ENCODE assay signal across 14 cellular contexts in the genomic region with DNA sequence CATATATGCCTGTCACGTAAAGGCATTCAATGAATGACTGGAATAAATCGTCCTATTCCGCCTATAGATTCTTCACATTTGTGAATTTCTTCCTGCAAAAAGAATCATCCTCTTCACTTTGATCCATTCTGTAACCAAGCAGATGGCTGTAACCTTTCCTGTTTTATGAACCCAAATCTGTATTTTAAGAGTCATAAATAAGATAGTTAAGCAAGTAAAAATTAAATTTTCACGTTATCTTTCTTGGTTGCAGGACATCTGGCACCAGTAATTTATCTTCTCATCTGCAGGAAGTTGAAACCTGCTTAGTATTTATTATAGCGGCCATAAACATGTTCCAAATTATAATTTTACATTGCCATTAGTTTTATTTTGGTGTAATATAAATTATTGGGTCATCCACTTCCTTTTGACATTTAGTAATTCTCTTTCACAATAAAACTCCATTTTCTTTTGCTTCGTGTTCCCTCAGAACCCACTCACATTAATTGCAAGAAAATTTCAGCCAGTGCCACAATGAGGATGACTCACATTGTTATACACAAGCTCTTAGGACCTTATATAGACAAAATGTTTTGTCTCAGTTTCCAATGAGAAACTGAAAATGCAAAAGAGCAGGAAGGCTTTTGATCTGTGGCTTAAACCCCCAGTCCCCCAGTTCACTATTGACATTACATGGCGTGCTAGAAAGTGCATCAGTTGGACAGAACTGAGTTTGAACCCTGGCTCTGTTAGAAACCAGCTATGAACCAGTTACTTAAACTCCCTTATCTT. TPM values are rescaled to one million over a fixed set of nuclear protein-coding genes. Genes with fewer than 3 reads are reported as not detected.
DNase-seq lines count a peak whose midpoint lies in the region; ATAC-seq, FAIRE-seq and TF ChIP-seq lines count a peak whose summit lies in the region.
"Had no signal": no experiment of that assay in that cellular context is flagged by ENCODE, and none has a peak within 500 bp of the region (broad histone marks: within the 10 kb centered on the region; RNA-seq: fewer than 3 reads in every experiment).

No MANE protein-coding gene starts in this region.

- peak overlapping the region; percentile 36; the same call in 1 of the 2 replicates for H3K27ac ChIP-seq in SK-N-MC
- H3K27ac ChIP-seq: ascending aorta, HL-60 had no signal

- no peaks in the 10 kb centered on the region for H3K9me3 ChIP-seq in SK-N-MC (ENCODE audit: low read depth, low read length)
- H3K9me3 ChIP-seq: ascending aorta had no signal

- FAIRE-seq in GM12892 (lab: Jason Lieb, UNC): peak; percentile 27

- peak; percentile 54 for DNase-seq in AG08395 (ENCODE audit: low spot score)
- no peak for DNase-seq in GM12892 (ENCODE audit: insufficient read length)
- DNase-seq in SK-N-MC (ENCODE audit: low read depth, low spot score): no peak
- peak; percentile 6 to 7 for DNase-seq in erythroblast (lab: John Stamatoyannopoulos, UW)
- no peak for DNase-seq in midbrain (lab: John Stamatoyannopoulos, UW)
- DNase-seq in NCI-H128 (lab: John Stamatoyannopoulos, UW; ENCODE audit: unreplicated experiment): no peak
- DNase-seq in RKO (ENCODE audit: low spot score): no peak
- DNase-seq: DMS 273 treated with DMSO at 0.1 percent for 48 hours, NCI-H2171, occipital lobe, T1000 had no signal

- H3K9ac ChIP-seq in SK-N-MC (ENCODE audit: insufficient read length): no peak overlapping the region

- no peaks in the 10 kb centered on the region for H3K36me3 ChIP-seq in SK-N-MC (ENCODE audit: insufficient read depth, low read length)
- H3K36me3 ChIP-seq: ascending aorta had no signal

- ATAC-seq in GM18502 (IDR thresholded peaks at IDR 0.05; ENCODE audit: poor library complexity, unreplicated experiment): no peak

- no peak overlapping the region for H3K4me3 ChIP-seq in SK-N-MC
- H3K4me3 ChIP-seq: ascending aorta had no signal

- no peak for TF ChIP-seq POLR2A in GM12892 (IDR thresholded peaks at IDR 0.05; ENCODE audit: low read depth, low read length)
- TF ChIP-seq POLR2A in erythroblast (IDR thresholded peaks at IDR 0.05; ENCODE audit: low read length): no peak

RNA-seq across cellular contexts. Expression of gene TMEM156, which starts 51.1 kb away (rescaled TPM):
- polyA plus RNA-seq in GM12892 (2012; ENCODE audit: missing spikeins): 26.1 TPM

Comparison
In these comparisons a context has a peak if more than half of its experiments do, and no peak if none do; other contexts are left out.
1. DNase-seq: peak in AG08395 (single experiment) and erythroblast (2 of 2); none in GM12892 (single experiment), SK-N-MC (single experiment), midbrain (single experiment), NCI-H128 (single experiment) and RKO (single experiment).